In the genomic region with DNA sequence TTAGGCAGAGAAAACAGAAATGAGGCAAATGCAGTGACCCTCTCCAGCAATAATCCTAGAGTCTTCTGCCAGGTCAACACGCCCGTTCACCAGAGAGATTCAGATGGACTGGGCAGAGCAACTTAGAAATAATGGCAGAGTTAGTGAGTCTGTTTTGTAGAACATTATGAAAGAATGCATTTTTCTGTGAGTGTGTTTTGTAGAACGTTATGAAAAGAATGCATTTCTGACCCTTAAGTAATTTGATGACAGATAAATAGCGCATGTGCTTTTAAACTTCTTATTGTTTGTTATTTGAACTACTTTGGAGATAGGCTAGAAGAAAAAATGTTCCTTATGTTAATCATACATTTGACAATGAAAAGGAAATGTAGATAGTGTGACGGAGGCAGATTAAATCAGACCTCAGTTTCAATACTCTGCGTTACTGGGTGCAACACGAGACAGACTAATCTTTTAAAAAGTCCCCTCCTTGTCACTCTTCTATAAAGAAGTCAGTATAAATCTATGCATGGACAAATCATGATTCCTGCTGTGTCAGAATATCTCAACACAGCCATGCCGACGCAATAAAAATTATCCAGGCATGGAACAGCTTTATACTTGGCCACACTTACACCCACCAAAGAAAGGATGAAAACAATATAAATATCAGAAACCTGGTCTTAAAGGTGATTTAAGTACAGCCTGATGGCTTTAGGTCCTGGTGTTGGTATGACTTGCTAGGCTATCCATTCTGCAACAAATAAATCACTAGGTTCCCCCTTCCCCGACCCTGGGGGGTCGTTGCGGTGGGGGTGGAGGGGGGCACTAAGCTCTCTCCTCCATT, we compare ENCODE assay signal across 26 cellular contexts. TPM values are rescaled to one million over a fixed set of nuclear protein-coding genes. Genes with fewer than 3 reads are reported as not detected.
DNase-seq lines count a peak whose midpoint lies in the region; ATAC-seq, FAIRE-seq and TF ChIP-seq lines count a peak whose summit lies in the region.
"Had no signal": no experiment of that assay in that cellular context is flagged by ENCODE, and none has a peak within 500 bp of the region (broad histone marks: within the 10 kb centered on the region; RNA-seq: fewer than 3 reads in every experiment).

No MANE protein-coding gene starts in this region.

- no peaks in the 10 kb centered on the region for H3K36me3 ChIP-seq in HAP-1 (replicated peaks)
- H3K36me3 ChIP-seq in bronchial epithelial cell (ENCODE audit: control insufficient read depth, insufficient read depth, low read length), result no peaks in the 10 kb centered on the region
- no peaks in the 10 kb centered on the region for H3K36me3 ChIP-seq in upper lobe of right lung
- H3K36me3 ChIP-seq: brain microvascular endothelial cell had no signal

- intact Hi-C loops in upper lobe of right lung (cut with DNase I), result no loop called here

- TF ChIP-seq CTCF in bronchial epithelial cell (IDR thresholded peaks at IDR 0.05; ENCODE audit: insufficient read depth, low read length, severe bottlenecking), result no peak
- TF ChIP-seq CTCF in upper lobe of right lung (IDR thresholded peaks at IDR 0.05), result no peak

- H3K4me1 ChIP-seq in HAP-1 (peaks cover 38% of the 10 kb centered on the region), upper lobe of right lung (no peaks in the 10 kb centered on the region)

- in situ Hi-C loops in HAP-1 (cut with MboI; ENCODE audit: low sequenced_read_pairs), result no loop called here

- no peak overlapping the region for H3K27ac ChIP-seq in upper lobe of right lung
- H3K27ac ChIP-seq: brain microvascular endothelial cell, foreskin keratinocyte had no signal

- no peaks in the 10 kb centered on the region for H3K9me3 ChIP-seq in HAP-1
- H3K9me3 ChIP-seq in upper lobe of right lung, result no peaks in the 10 kb centered on the region

- ATAC-seq in upper lobe of right lung, result peak; percentile 56
- no peak for ATAC-seq in GM21723 (IDR thresholded peaks at IDR 0.05; ENCODE audit: unreplicated experiment)
- ATAC-seq: foreskin keratinocyte, GM12878 had no signal

- peak; percentile 29 to 79 for DNase-seq in HAP-1 (ENCODE audit: low spot score in 2 of 2)
- peak; percentile 39 for DNase-seq in bronchial epithelial cell (ENCODE audit: low read depth)
- peak; percentile 52 for DNase-seq in glomerular endothelial cell (ENCODE audit: extremely low read depth, low read depth, low spot score)
- no peak for DNase-seq in upper lobe of right lung
- DNase-seq in DMS153 (lab: John Stamatoyannopoulos, UW), result no peak
- no peak for DNase-seq in amniotic stem cell (lab: John Stamatoyannopoulos, UW)
- no peak for DNase-seq in activated naive CD4-positive, alpha-beta T cell (lab: John Stamatoyannopoulos, UW)
- DNase-seq: activated CD4-positive, alpha-beta T cell treated with anti-CD3 and anti-CD28 coated beads for 4 hours; activated CD8-positive, alpha-beta memory T cell treated with anti-CD3 and anti-CD28 coated beads, Interleukin-2, amount 50 U/mL, for 48 hours; activated naive CD4-positive, alpha-beta T cell treated with anti-CD3 and anti-CD28 coated beads for 36 hours; brain microvascular endothelial cell; CD4-positive, CD25-positive, alpha-beta regulatory T cell; foreskin keratinocyte; naive B cell; NCI-H1694 treated with DMSO at 0.1 percent for 48 hours; NCI-H510A; SHP77; stimulated activated naive CD4-positive, alpha-beta T cell; T1000 had no signal

- H3K27me3 ChIP-seq in HAP-1 (ENCODE audit: low read depth), result no peaks in the 10 kb centered on the region
- no peaks in the 10 kb centered on the region for H3K27me3 ChIP-seq in bronchial epithelial cell (ENCODE audit: control insufficient read depth, insufficient read depth, low read length)
- no peaks in the 10 kb centered on the region for H3K27me3 ChIP-seq in upper lobe of right lung
- H3K27me3 ChIP-seq: brain microvascular endothelial cell, foreskin keratinocyte had no signal

- no peak for FAIRE-seq in bronchial epithelial cell (lab: Jason Lieb, UNC)
- FAIRE-seq: GM12878, H54 had no signal

- H3K4me3 ChIP-seq in HAP-1, result no peak overlapping the region
- H3K4me3 ChIP-seq in bronchial epithelial cell (ENCODE audit: low read depth, low read length), result no peak overlapping the region
- no peak overlapping the region for H3K4me3 ChIP-seq in upper lobe of right lung
- H3K4me3 ChIP-seq: GM12878 had no signal

RNA-seq across cellular contexts. Expression of gene MARCHF10, which starts 47.8 kb away (rescaled TPM):
- total RNA-seq in bronchial epithelial cell, result not detected in 2 replicates
- total RNA-seq in glomerular endothelial cell, result not detected in 2 replicates
- total RNA-seq in upper lobe of right lung, result not detected
- total RNA-seq: activated naive CD4-positive, alpha-beta T cell treated with anti-CD3 and anti-CD28 coated beads for 36 hours; CD4-positive, CD25-positive, alpha-beta regulatory T cell; dermis microvascular lymphatic vessel endothelial cell; foreskin keratinocyte; HT-29; liver; progenitor cell of endocrine pancreas had no signal

Comparison
In these comparisons a context has a peak if more than half of its experiments do, and no peak if none do; other contexts are left out.
1. DNase-seq: peak in HAP-1 (2 of 2), bronchial epithelial cell (single experiment) and glomerular endothelial cell (single experiment); none in upper lobe of right lung (single experiment), DMS153 (single experiment), amniotic stem cell (single experiment) and activated naive CD4-positive, alpha-beta T cell (0 of 4).